Comparison of ENCODE assay signal across 14 cellular contexts in the genomic region with DNA sequence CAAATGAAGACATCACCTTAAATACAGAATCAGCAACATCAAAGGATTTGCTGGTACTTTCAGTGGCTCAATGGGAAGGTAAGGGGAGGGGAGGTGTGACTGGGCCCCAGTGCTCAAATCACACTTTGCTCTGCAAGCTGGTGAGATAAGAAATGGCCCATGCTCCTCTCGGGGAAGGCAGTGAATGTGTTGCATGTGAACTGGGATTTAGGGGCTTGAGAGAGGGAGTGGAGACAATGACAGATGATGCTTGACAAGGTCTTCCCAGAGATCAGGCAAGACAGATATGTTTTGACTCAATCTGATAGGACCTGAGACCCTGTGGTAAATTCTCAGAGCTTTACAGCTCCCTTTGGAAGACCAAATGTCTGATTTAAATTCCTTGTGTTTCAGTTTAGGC.
"Had no signal": no experiment of that assay in that cellular context is flagged by ENCODE, and none has a peak within 500 bp of the region (broad histone marks: within the 10 kb centered on the region; RNA-seq: fewer than 3 reads in every experiment).

No MANE protein-coding gene starts in this region.

- H3K27me3 ChIP-seq: esophagus muscularis mucosa, hepatocyte, pancreas, sigmoid colon, tibial nerve, uterus had no signal

- H3K27ac ChIP-seq: esophagus muscularis mucosa, hepatocyte, left ventricle myocardium inferior, pancreas, sigmoid colon, tibial nerve, uterus had no signal

- DNase-seq: activated CD4-positive, alpha-beta T cell treated with anti-CD3 and anti-CD28 coated beads, Interleukin-2, amount 50 U/mL, for 4 hours; activated naive CD4-positive, alpha-beta T cell treated with anti-CD3 and anti-CD28 coated beads for 36 hours; left ventricle myocardium inferior; pancreas; sigmoid colon; stimulated activated CD4-positive, alpha-beta T cell treated with anti-CD3 and anti-CD28 coated beads, Interleukin-12 subunit alpha, Interleukin-12 subunit beta, amount 100 ng/mL, for 4 hours; stimulated activated CD4-positive, alpha-beta T cell treated with anti-CD3 and anti-CD28 coated beads, Interleukin-2, amount 100 ng/mL, for 24 hours; T-helper 9 cell; uterus had no signal

- H3K79me2 ChIP-seq: hepatocyte had no signal

- H2AFZ ChIP-seq: hepatocyte had no signal

- H3K27ac Mint-ChIP-seq: activated naive CD4-positive, alpha-beta T cell treated with anti-CD3 and anti-CD28 coated beads for 36 hours; activated T-helper 2 cell treated with anti-CD3 and anti-CD28 coated beads, Interferon-gamma antibody, Interleukin-2, Interleukin-4, amounts not matched to agents 10 μg/mL and 5 μg/mL and 100 μg/mL, durations not matched to agents 14 hours and 24 hours and 36 hours had no signal

- H3K4me1 ChIP-seq: pancreas, tibial nerve, uterus had no signal

- H3K4me3 Mint-ChIP-seq: activated naive CD4-positive, alpha-beta T cell treated with anti-CD3 and anti-CD28 coated beads for 36 hours had no signal

- H3K9me3 ChIP-seq: esophagus muscularis mucosa, left ventricle myocardium inferior, pancreas, sigmoid colon, tibial nerve, uterus had no signal

- H3K36me3 ChIP-seq: esophagus muscularis mucosa, left ventricle myocardium inferior, pancreas, sigmoid colon, tibial nerve, uterus had no signal

- H3K4me3 ChIP-seq: esophagus muscularis mucosa, hepatocyte, left ventricle myocardium inferior, pancreas, sigmoid colon, tibial nerve, uterus had no signal

- H3K4me2 ChIP-seq: hepatocyte had no signal

- H3K9me3 Mint-ChIP-seq: activated naive CD4-positive, alpha-beta T cell treated with anti-CD3 and anti-CD28 coated beads for 36 hours; activated T-helper 2 cell treated with anti-CD3 and anti-CD28 coated beads, Interferon-gamma antibody, Interleukin-2, Interleukin-4, amounts not matched to agents 10 μg/mL and 5 μg/mL and 100 μg/mL, durations not matched to agents 14 hours and 24 hours and 36 hours had no signal

- ATAC-seq: activated CD4-positive, CD25-positive, alpha-beta regulatory T cell treated with anti-CD3 and anti-CD28 coated beads, Interleukin-2, amount 50 U/mL, for 24 hours had no signal
